17 cellular contexts compared by ENCODE assay signal in genomic region chr2:202101049-202101579, GRCh38. TPM values are rescaled to one million over a fixed set of nuclear protein-coding genes. Genes with fewer than 3 reads are reported as not detected.
A peak's percentile ranks its signal among the peaks of the same experiment; 100 is the strongest.
DNase-seq lines count a peak whose midpoint lies in the region; ATAC-seq, FAIRE-seq and TF ChIP-seq lines count a peak whose summit lies in the region.
"Had no signal": no experiment of that assay in that cellular context is flagged by ENCODE, and none has a peak within 500 bp of the region (broad histone marks: within the 10 kb centered on the region; RNA-seq: fewer than 3 reads in every experiment).

No MANE protein-coding gene starts in this region.

- H3K27ac ChIP-seq in GM23338 (ENCODE audit: low read depth), result no peak overlapping the region
- no peak overlapping the region for H3K27ac ChIP-seq in mesendoderm (ENCODE audit: low read depth, low read length)
- H3K27ac ChIP-seq in CD8-positive, alpha-beta T cell (ENCODE audit: low read depth, low read length), result no peak overlapping the region
- H3K27ac ChIP-seq in coronary artery, result no peak overlapping the region
- H3K27ac ChIP-seq: HL-60 had no signal

- no CpG with 5 or more reads among the region's 2 CpGs for WGBS in mesendoderm (ENCODE audit: extremely low coverage, insufficient coverage, low lambda C conversion rate)

- POLR2A ChIA-PET in CD8-positive, alpha-beta T cell (lab: Charles Lee), result no interaction called here

- CTCF ChIA-PET in CD8-positive, alpha-beta T cell (lab: Charles Lee), result no interaction called here

- H3K4me3 Mint-ChIP-seq in GM23338, result no peak overlapping the region
- H3K4me3 Mint-ChIP-seq in CD8-positive, alpha-beta T cell, result no peak overlapping the region
- H3K4me3 Mint-ChIP-seq: HFFc6 had no signal

- H3K56ac ChIP-seq in mesendoderm (ENCODE audit: low read length), result no peak overlapping the region

- H3K27me3 ChIP-seq in GM23338 (ENCODE audit: insufficient read depth) (no peaks in the 10 kb centered on the region), mesendoderm (ENCODE audit: insufficient read depth, low read length, poor library complexity) (no peaks in the 10 kb centered on the region)
- no peaks in the 10 kb centered on the region for H3K27me3 ChIP-seq in CD8-positive, alpha-beta T cell (ENCODE audit: insufficient read depth, low read length)
- H3K27me3 ChIP-seq: BE2C had no signal

- no peaks in the 10 kb centered on the region for H3K9me3 Mint-ChIP-seq in GM23338
- H3K9me3 Mint-ChIP-seq in CD8-positive, alpha-beta T cell, result no peaks in the 10 kb centered on the region
- H3K9me3 Mint-ChIP-seq: HFFc6 had no signal

- H3K23ac ChIP-seq in mesendoderm (ENCODE audit: low read length), result no peak overlapping the region

- H3K79me1 ChIP-seq in mesendoderm (ENCODE audit: low read length), result no peaks in the 10 kb centered on the region

- H3K4ac ChIP-seq in mesendoderm (ENCODE audit: low read depth, low read length), result peak overlapping the region; percentile 48

- H2AFZ ChIP-seq in GM23338, result peak overlapping the region; percentile 44; the same call in 1 of the 2 replicates

- peaks cover 19% of the 10 kb centered on the region for H3K4me1 Mint-ChIP-seq in GM23338
- no peaks in the 10 kb centered on the region for H3K4me1 Mint-ChIP-seq in CD8-positive, alpha-beta T cell (ENCODE audit: low read depth)

- no peaks in the 10 kb centered on the region for H3F3A ChIP-seq in GM23338 (replicated peaks; ENCODE audit: low read depth)

- H3K4me2 ChIP-seq in GM23338 (no peak overlapping the region), mesendoderm (ENCODE audit: low read length) (no peak overlapping the region)

- FAIRE-seq in urothelium cell line (lab: Jason Lieb, UNC), result no peak
- FAIRE-seq: K562 had no signal

- ATAC-seq in GM23338, result no peak
- no peak for ATAC-seq in CD8-positive, alpha-beta T cell
- ATAC-seq: K562, PC-3 had no signal

- H2BK120ac ChIP-seq in mesendoderm (ENCODE audit: low read depth, low read length), result no peak overlapping the region

- no peak overlapping the region for H4K5ac ChIP-seq in mesendoderm (ENCODE audit: low read length)

- peaks cover under 1% of the 10 kb centered on the region for H3K27me3 Mint-ChIP-seq in GM23338 (ENCODE audit: insufficient read depth, low read depth, poor library complexity)
- peaks cover 7% of the 10 kb centered on the region for H3K27me3 Mint-ChIP-seq in CD8-positive, alpha-beta T cell (ENCODE audit: low read depth)

- no peak overlapping the region for H2AK5ac ChIP-seq in mesendoderm (ENCODE audit: low read length)

- no peak overlapping the region for H2BK5ac ChIP-seq in mesendoderm (ENCODE audit: low read length)

- H3K9me2 ChIP-seq in GM23338 (ENCODE audit: insufficient read depth), result no peaks in the 10 kb centered on the region

- no peak overlapping the region for H3K4me3 ChIP-seq in GM23338
- no peak overlapping the region for H3K4me3 ChIP-seq in mesendoderm (ENCODE audit: low read length)
- H3K4me3 ChIP-seq in CD8-positive, alpha-beta T cell (ENCODE audit: low read depth, low read length), result no peak overlapping the region
- no peak overlapping the region for H3K4me3 ChIP-seq in coronary artery
- H3K4me3 ChIP-seq: K562 had no signal

- H4K8ac ChIP-seq in mesendoderm (ENCODE audit: low read depth, low read length), result no peak overlapping the region

- no peak overlapping the region; the same call in 1 of the 2 replicates for H3K27ac Mint-ChIP-seq in GM23338
- no peak overlapping the region for H3K27ac Mint-ChIP-seq in CD8-positive, alpha-beta T cell
- H3K27ac Mint-ChIP-seq: HFFc6 had no signal

- H3K36me3 Mint-ChIP-seq in GM23338 (ENCODE audit: low read depth), result no peaks in the 10 kb centered on the region
- no peaks in the 10 kb centered on the region for H3K36me3 Mint-ChIP-seq in CD8-positive, alpha-beta T cell

- H3K4me1 ChIP-seq in GM23338 (ENCODE audit: insufficient read depth), result peaks cover 10% of the 10 kb centered on the region; the same call in 1 of the 2 replicates
- peaks cover 5% of the 10 kb centered on the region for H3K4me1 ChIP-seq in mesendoderm (ENCODE audit: control insufficient read depth, low read depth, low read length)
- H3K4me1 ChIP-seq in CD8-positive, alpha-beta T cell (ENCODE audit: insufficient read depth, low read length), result no peaks in the 10 kb centered on the region

- H3K36me3 ChIP-seq in GM23338 (ENCODE audit: insufficient read depth), result no peaks in the 10 kb centered on the region
- no peaks in the 10 kb centered on the region for H3K36me3 ChIP-seq in mesendoderm (ENCODE audit: control insufficient read depth, insufficient read depth, low read length)
- H3K36me3 ChIP-seq in CD8-positive, alpha-beta T cell (ENCODE audit: insufficient read depth, low read length), result no peaks in the 10 kb centered on the region
- H3K36me3 ChIP-seq: BE2C had no signal

- DNase-seq in GM23338 (ENCODE audit: low spot score), result no peak
- peak; percentile 14 for DNase-seq in NCI-H128 (lab: John Stamatoyannopoulos, UW; ENCODE audit: unreplicated experiment)
- peak; percentile 70 to 96 for DNase-seq in NCI-H524 (lab: John Stamatoyannopoulos, UW)
- DNase-seq in mesendoderm, result no peak
- DNase-seq in urothelium cell line (ENCODE audit: low spot score), result no peak
- no peak for DNase-seq in CD8-positive, alpha-beta T cell
- DNase-seq in coronary artery (ENCODE audit: low spot score), result no peak
- DNase-seq: BE2C; DMS153; EL; HFFc6; NCI-H187; NK-92 treated with Interleukin-12 subunit alpha and Interleukin-12 subunit beta, amount 100 ng/mL, for 24 hours; PC-3 had no signal

- peak overlapping the region; percentile 96 for H3K18ac ChIP-seq in mesendoderm (ENCODE audit: low read length)

- no peaks in the 10 kb centered on the region for H4K20me1 ChIP-seq in GM23338 (replicated peaks; ENCODE audit: insufficient read depth)

- no peak overlapping the region for H3K9ac ChIP-seq in mesendoderm (ENCODE audit: low read length)

- no peak for TF ChIP-seq CTCF in GM23338 (conservative IDR thresholded peaks at IDR 0.05; ENCODE audit: low read depth in 2 of 2)
- TF ChIP-seq CTCF in CD8-positive, alpha-beta T cell (IDR thresholded peaks at IDR 0.05), result no peak
- no peak for TF ChIP-seq CTCF in coronary artery (IDR thresholded peaks at IDR 0.05)

- intact Hi-C loops in CD8-positive, alpha-beta T cell (cut with DNase I, micrococcal nuclease), result no loop called here

- no peaks in the 10 kb centered on the region for H3K9me3 ChIP-seq in CD8-positive, alpha-beta T cell (ENCODE audit: low read length)
- H3K9me3 ChIP-seq: BE2C had no signal

- H3K79me2 ChIP-seq in GM23338 (replicated peaks; ENCODE audit: insufficient read depth), result no peaks in the 10 kb centered on the region
- H3K79me2 ChIP-seq in mesendoderm (ENCODE audit: control insufficient read depth, insufficient read depth, low read length), result no peaks in the 10 kb centered on the region

- H2BK15ac ChIP-seq in mesendoderm (replicated peaks; ENCODE audit: low read depth), result no peak overlapping the region

TF ChIP-seq in GM23338, 12 proteins besides CTCF, POLR2A, EP300 and RAD21:
- no peak for TF ChIP-seq ZNF114 (CRISPR knock-in tag; IDR thresholded peaks at IDR 0.05)

RNA-seq across cellular contexts. Expression of gene KIAA2012, which starts 28.1 kb away (rescaled TPM):
- total RNA-seq in GM23338 (2014; rRNA removed; shearing (Covaris generic)), result 0.03 TPM in 1 of 2 replicates, not detected in the other
- polyA plus RNA-seq in GM23338 (2016; fragmentation: Nextera tagmentation; extraction: Ambion mirVana), result 0.07 and 0.08 TPM in 2 replicates
- polyA plus RNA-seq in mesendoderm (2013, experiment 1 of 2), result not detected
- not detected for polyA plus RNA-seq in mesendoderm (2013, experiment 2 of 2)
- not detected for total RNA-seq in CD8-positive, alpha-beta T cell
- total RNA-seq: K562, PC-3, SK-MEL-5 had no signal
- polyA plus RNA-seq: K562 had no signal

Comparison
In these comparisons a context has a peak if more than half of its experiments do, and no peak if none do; other contexts are left out.
1. DNase-seq: peak in NCI-H128 (single experiment) and NCI-H524 (2 of 2); none in GM23338 (single experiment), mesendoderm (single experiment), urothelium cell line (single experiment), CD8-positive, alpha-beta T cell (0 of 7) and coronary artery (single experiment).